14 cellular contexts compared by ENCODE assay signal in the genomic region with DNA sequence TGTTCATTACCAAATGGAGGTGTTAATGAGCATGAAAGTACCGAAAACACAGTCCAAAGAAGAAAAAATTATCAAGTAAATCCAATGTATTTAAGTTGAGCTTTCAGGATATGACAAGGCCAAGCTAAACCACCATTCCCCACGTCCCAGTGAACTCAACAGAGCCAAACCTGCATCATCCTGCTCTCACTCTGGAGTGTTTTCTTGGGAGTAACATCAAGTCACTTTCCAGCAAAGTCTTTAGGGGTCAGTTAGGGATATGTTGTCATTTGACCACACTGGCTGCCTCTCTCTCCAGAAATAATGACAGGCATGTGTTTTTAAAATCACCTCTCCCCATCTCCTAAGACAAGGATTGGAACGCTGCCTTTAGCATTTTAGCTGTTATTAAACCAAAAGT.
DNase-seq lines count a peak whose midpoint lies in the region; ATAC-seq, FAIRE-seq and TF ChIP-seq lines count a peak whose summit lies in the region.
"Had no signal": no experiment of that assay in that cellular context is flagged by ENCODE, and none has a peak within 500 bp of the region (broad histone marks: within the 10 kb centered on the region; RNA-seq: fewer than 3 reads in every experiment).

No MANE protein-coding gene starts in this region.

- H3K9me3 ChIP-seq in PC-9 (ENCODE audit: insufficient read depth, low read depth): no peaks in the 10 kb centered on the region

- 0 out of 2 replicates have a peak, but pooled peaks cover 4% of the 10 kb centered on the region for H3K36me3 ChIP-seq in PC-9 (ENCODE audit: low read depth)

- BruUV-seq in PC-9 (replicated peaks; lab: Mats Ljungman, UMichigan): no TSS peak

- no peaks in the 10 kb centered on the region for H3K9me2 ChIP-seq in PC-9 (ENCODE audit: insufficient read depth)

- no peaks in the 10 kb centered on the region for H3K79me2 ChIP-seq in PC-9 (ENCODE audit: low read depth)

- no peak overlapping the region for H3K27ac Mint-ChIP-seq in activated T-helper 1 cell treated with anti-CD3 and anti-CD28 coated beads, Interleukin-12 subunit alpha, Interleukin-12 subunit beta, Interleukin-2, Interleukin-4 antibody, amounts not matched to agents 30 ng/mL and 10 ng/mL and 1 ng/mL, durations not matched to agents 14 hours and 24 hours and 36 hours
- H3K27ac Mint-ChIP-seq: activated CD8-positive, alpha-beta T cell treated with anti-CD3 and anti-CD28 coated beads, Interleukin-2, amount 10 ng/mL, durations not matched to agents 7 days and 5 days; activated T-helper 17 cell treated with anti-CD3 and anti-CD28 coated beads, Interleukin-2, amount 50 U/mL, for 72 hours; memory B cell had no signal

- no peaks in the 10 kb centered on the region for H3K36me3 Mint-ChIP-seq in activated T-helper 1 cell treated with anti-CD3 and anti-CD28 coated beads, Interleukin-12 subunit alpha, Interleukin-12 subunit beta, Interleukin-2, Interleukin-4 antibody, amounts not matched to agents 30 ng/mL and 10 ng/mL and 1 ng/mL, durations not matched to agents 14 hours and 24 hours and 36 hours (ENCODE audit: low read depth)

- no peaks in the 10 kb centered on the region for H4K20me1 ChIP-seq in PC-9 (ENCODE audit: insufficient read depth)

- DNase-seq in GM18507 (ENCODE audit: extremely low spot score, insufficient read length, low read depth): no peak
- no peak for DNase-seq in PC-9
- DNase-seq in left cardiac atrium: no peak
- no peak for DNase-seq in sciatic nerve (ENCODE audit: low spot score)
- DNase-seq in stimulated activated CD8-positive, alpha-beta memory T cell treated with anti-CD3 and anti-CD28 coated beads, Interleukin-4, amount 100 ng/mL, for 48 hours: no peak
- DNase-seq in activated T-helper 1 cell treated with anti-CD3 and anti-CD28 coated beads, Interleukin-12 subunit alpha, Interleukin-12 subunit beta, Interleukin-2, Interleukin-4 antibody, amounts not matched to agents 30 ng/mL and 10 ng/mL and 1 ng/mL, durations not matched to agents 14 hours and 24 hours and 36 hours (ENCODE audit: low spot score): no peak
- DNase-seq in lower leg skin (ENCODE audit: low spot score in 2 of 2): no peak
- no peak for DNase-seq in GM12892 (ENCODE audit: insufficient read length)
- DNase-seq: activated CD8-positive, alpha-beta T cell treated with anti-CD3 and anti-CD28 coated beads, Interleukin-2, amount 10 ng/mL, durations not matched to agents 7 days and 5 days; AML-193; amniotic stem cell; SW 1271 had no signal

- H3K4me2 ChIP-seq in PC-9: peak overlapping the region; percentile 41

- H3K4me3 Mint-ChIP-seq in activated T-helper 1 cell treated with anti-CD3 and anti-CD28 coated beads, Interleukin-12 subunit alpha, Interleukin-12 subunit beta, Interleukin-2, Interleukin-4 antibody, amounts not matched to agents 30 ng/mL and 10 ng/mL and 1 ng/mL, durations not matched to agents 14 hours and 24 hours and 36 hours: no peak overlapping the region
- H3K4me3 Mint-ChIP-seq: activated CD8-positive, alpha-beta T cell treated with anti-CD3 and anti-CD28 coated beads, Interleukin-2, amount 10 ng/mL, durations not matched to agents 7 days and 5 days; activated T-helper 17 cell treated with anti-CD3 and anti-CD28 coated beads, Interleukin-2, amount 50 U/mL, for 72 hours; memory B cell had no signal

- intact Hi-C loops in PC-9 (cut with micrococcal nuclease; ENCODE audit: unreplicated experiment): no loop called here
- intact Hi-C loops in left cardiac atrium (cut with DNase I): no loop called here
- intact Hi-C loops in sciatic nerve (cut with DNase I): no loop called here
- intact Hi-C loops in activated T-helper 1 cell treated with anti-CD3 and anti-CD28 coated beads, Interleukin-12 subunit alpha, Interleukin-12 subunit beta, Interleukin-2, Interleukin-4 antibody, amounts not matched to agents 30 ng/mL and 10 ng/mL and 1 ng/mL, durations not matched to agents 14 hours and 24 hours and 36 hours (cut with micrococcal nuclease): no loop called here
- intact Hi-C loops in lower leg skin (cut with DNase I; ENCODE audit: low total_unique reads): no loop called here

- 72 to 85% methylated on average over 3 of the region's 3 CpGs for WGBS in lower leg skin, 2 donors

- H3K27ac ChIP-seq in PC-9: peak overlapping the region; percentile 66

- no peak for TF ChIP-seq CTCF in PC-9 (conservative IDR thresholded peaks at IDR 0.05)
- no peak for TF ChIP-seq CTCF in lower leg skin (IDR thresholded peaks at IDR 0.05)

- CTCF ChIA-PET in PC-9 (lab: Charles Lee): no interaction called here

- H3K4me3 ChIP-seq in PC-9 (no peak overlapping the region), lower leg skin (ENCODE audit: low read depth, poor library complexity, severe bottlenecking) (no peak overlapping the region)

- H3K27me3 ChIP-seq in PC-9 (ENCODE audit: insufficient read depth, low read depth): no peaks in the 10 kb centered on the region

- FAIRE-seq in GM18507 (lab: Jason Lieb, UNC) (peak; percentile 66), GM12892 (lab: Jason Lieb, UNC) (no peak)

- H2AFZ ChIP-seq in PC-9: no peak overlapping the region

- POLR2A ChIA-PET in PC-9 (lab: Charles Lee; ENCODE audit: unreplicated experiment): interaction anchor here (0.7 kb wide), 1 partner anchor 313 kb away, joined by 7 read pairs; no protein-coding TSS in a partner anchor

- H3K27me3 Mint-ChIP-seq in activated T-helper 1 cell treated with anti-CD3 and anti-CD28 coated beads, Interleukin-12 subunit alpha, Interleukin-12 subunit beta, Interleukin-2, Interleukin-4 antibody, amounts not matched to agents 30 ng/mL and 10 ng/mL and 1 ng/mL, durations not matched to agents 14 hours and 24 hours and 36 hours (ENCODE audit: insufficient read depth): no peaks in the 10 kb centered on the region
- H3K27me3 Mint-ChIP-seq: activated T-helper 17 cell treated with anti-CD3 and anti-CD28 coated beads, Interleukin-2, amount 50 U/mL, for 72 hours; memory B cell had no signal

- ATAC-seq in left cardiac atrium: peak; percentile 41 to 49
- peak; percentile 95 for ATAC-seq in sciatic nerve
- ATAC-seq: activated CD8-positive, alpha-beta T cell treated with anti-CD3 and anti-CD28 coated beads, Interleukin-2, amount 10 ng/mL, durations not matched to agents 7 days and 5 days; activated T-helper 17 cell treated with anti-CD3 and anti-CD28 coated beads, Interleukin-2, amount 50 U/mL, for 72 hours had no signal

- no peaks in the 10 kb centered on the region for H3K4me1 Mint-ChIP-seq in activated T-helper 1 cell treated with anti-CD3 and anti-CD28 coated beads, Interleukin-12 subunit alpha, Interleukin-12 subunit beta, Interleukin-2, Interleukin-4 antibody, amounts not matched to agents 30 ng/mL and 10 ng/mL and 1 ng/mL, durations not matched to agents 14 hours and 24 hours and 36 hours (ENCODE audit: low read depth)
- H3K4me1 Mint-ChIP-seq: activated T-helper 17 cell treated with anti-CD3 and anti-CD28 coated beads, Interleukin-2, amount 50 U/mL, for 72 hours; memory B cell had no signal

- H3K4me1 ChIP-seq in PC-9 (replicated peaks; ENCODE audit: insufficient read depth): peaks cover 33% of the 10 kb centered on the region

- no peak for TF ChIP-seq POLR2A in lower leg skin (IDR thresholded peaks at IDR 0.05)
- TF ChIP-seq POLR2A in GM12892 (IDR thresholded peaks at IDR 0.05; ENCODE audit: low read depth, low read length): no peak

- no peaks in the 10 kb centered on the region for H3K9me3 Mint-ChIP-seq in activated T-helper 1 cell treated with anti-CD3 and anti-CD28 coated beads, Interleukin-12 subunit alpha, Interleukin-12 subunit beta, Interleukin-2, Interleukin-4 antibody, amounts not matched to agents 30 ng/mL and 10 ng/mL and 1 ng/mL, durations not matched to agents 14 hours and 24 hours and 36 hours
- H3K9me3 Mint-ChIP-seq: activated T-helper 17 cell treated with anti-CD3 and anti-CD28 coated beads, Interleukin-2, amount 50 U/mL, for 72 hours; memory B cell had no signal

- peaks cover 29% of the 10 kb centered on the region for H3F3A ChIP-seq in PC-9 (ENCODE audit: insufficient read depth, low read depth)
